ENCODE assay signal across 28 cellular contexts in the genomic region with DNA sequence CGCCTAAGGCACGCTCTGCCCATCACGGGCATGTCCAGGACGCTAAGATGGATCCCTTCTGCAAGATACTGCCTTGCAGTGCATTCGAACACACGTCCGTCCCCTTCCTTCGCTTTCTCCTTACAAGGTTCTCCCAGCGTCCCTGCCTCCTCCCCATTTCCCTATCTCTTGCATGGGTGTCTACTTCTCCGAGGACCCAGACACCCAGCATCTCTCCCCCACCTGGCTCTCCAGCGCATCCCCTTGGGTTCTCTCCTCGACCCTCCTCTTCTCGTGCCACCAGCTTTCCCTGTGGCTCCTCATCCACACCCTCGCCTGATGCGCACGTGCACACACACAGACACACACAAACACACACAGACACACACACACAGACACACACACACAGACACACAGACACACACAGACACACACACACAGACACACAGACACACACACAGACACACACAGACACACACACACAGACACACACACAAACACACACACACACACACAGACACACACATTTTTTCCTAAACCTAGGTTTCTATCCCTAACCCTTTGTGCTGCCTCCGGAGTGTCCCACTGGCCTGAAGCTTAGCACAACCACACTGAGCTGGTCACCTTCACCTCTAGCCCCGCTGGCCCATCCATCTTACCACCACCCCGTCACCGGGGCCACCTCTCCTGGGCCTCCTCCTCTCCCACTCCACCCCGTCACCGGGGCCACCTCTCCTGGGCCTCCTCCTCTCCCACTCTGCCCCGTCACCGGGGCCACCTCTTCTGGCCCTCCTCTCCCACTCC. TPM values are rescaled to one million over a fixed set of nuclear protein-coding genes. Genes with fewer than 3 reads are reported as not detected.
A peak's percentile ranks its signal among the peaks of the same experiment; 100 is the strongest.
DNase-seq lines count a peak whose midpoint lies in the region; ATAC-seq, FAIRE-seq and TF ChIP-seq lines count a peak whose summit lies in the region.
"Had no signal": no experiment of that assay in that cellular context is flagged by ENCODE, and none has a peak within 500 bp of the region (broad histone marks: within the 10 kb centered on the region; RNA-seq: fewer than 3 reads in every experiment).

No MANE protein-coding gene starts in this region.

- peaks cover 4% of the 10 kb centered on the region for H3K9me3 Mint-ChIP-seq in activated CD8-positive, alpha-beta memory T cell treated with anti-CD3 and anti-CD28 coated beads, Interleukin-2, amount 10 ng/mL, durations not matched to agents 7 days and 5 days (ENCODE audit: low read depth)
- H3K9me3 Mint-ChIP-seq: CD8-positive, alpha-beta T cell had no signal

- H3K4me1 Mint-ChIP-seq in activated CD8-positive, alpha-beta memory T cell treated with anti-CD3 and anti-CD28 coated beads, Interleukin-2, amount 10 ng/mL, durations not matched to agents 7 days and 5 days = no peaks in the 10 kb centered on the region

- POLR2A ChIA-PET in K562 (lab: Yijun Ruan, JAX) = interaction anchor here (1.6 kb wide), 1 partner anchor 12 kb away, joined by 4 read pairs; no protein-coding TSS in a partner anchor

- H3K27me3 Mint-ChIP-seq in activated CD8-positive, alpha-beta memory T cell treated with anti-CD3 and anti-CD28 coated beads, Interleukin-2, amount 10 ng/mL, durations not matched to agents 7 days and 5 days = no peaks in the 10 kb centered on the region

- no peak overlapping the region for H3K27ac ChIP-seq in DND-41 (ENCODE audit: low read length)
- H3K27ac ChIP-seq in K562 (ENCODE audit: extremely low read depth, low read depth, low read length) = no peak overlapping the region
- no peak overlapping the region for H3K27ac ChIP-seq in osteoblast (ENCODE audit: low read depth, low read length)
- H3K27ac ChIP-seq: KMS-11, SK-N-MC had no signal

- H3K36me3 ChIP-seq in DND-41 (ENCODE audit: insufficient read depth, low read length) (no peaks in the 10 kb centered on the region), K562 (ENCODE audit: control insufficient read depth, insufficient read depth, low read length) (no peaks in the 10 kb centered on the region), osteoblast (ENCODE audit: insufficient read depth, low read length) (no peaks in the 10 kb centered on the region)

- no peak overlapping the region for H3K4me3 ChIP-seq in DND-41 (ENCODE audit: low read depth in 1 of 2, low read length in 2 of 2)
- no peak overlapping the region for H3K4me3 ChIP-seq in K562
- no peak overlapping the region for H3K4me3 ChIP-seq in osteoblast (ENCODE audit: insufficient read depth, low read length)
- H3K4me3 ChIP-seq: SK-N-MC had no signal

- in situ Hi-C loops in K562 (cut with MboI) = no loop called here

- no peak for FAIRE-seq in K562 (lab: Jason Lieb, UNC)
- FAIRE-seq: GM19239, RCC 7860 had no signal

- intact Hi-C loops in K562 (cut with micrococcal nuclease) = no loop called here

- CTCF ChIA-PET in activated CD8-positive, alpha-beta memory T cell treated with anti-CD3 and anti-CD28 coated beads, Interleukin-2, amount 10 ng/mL, durations not matched to agents 7 days and 5 days (lab: Charles Lee) = interaction anchor here (3.0 kb wide), 1 partner anchor 16 kb away, joined by 12 read pairs; no protein-coding TSS in a partner anchor
- CTCF ChIA-PET in K562 (lab: Yijun Ruan, JAX; ENCODE audit: low intra/inter-chr PET ratio) = no interaction called here

- peak; percentile 45 for ATAC-seq in activated CD8-positive, alpha-beta memory T cell treated with anti-CD3 and anti-CD28 coated beads, Interleukin-2, amount 10 ng/mL, durations not matched to agents 7 days and 5 days
- ATAC-seq in DND-41 (ENCODE audit: insufficient read depth, low read depth) = 0 out of 3 replicates have a peak, but pooled peaks have one; percentile 33
- ATAC-seq in K562 = peak; percentile 51; the same call in 2 of the 3 replicates
- ATAC-seq in HG03280 (IDR thresholded peaks at IDR 0.05; ENCODE audit: unreplicated experiment) = no peak
- ATAC-seq in HG02870 (IDR thresholded peaks at IDR 0.05; ENCODE audit: unreplicated experiment) = no peak
- ATAC-seq: CD8-positive, alpha-beta T cell; HCT116 had no signal

- H3K9ac ChIP-seq in DND-41 (ENCODE audit: low read depth, low read length) = no peak overlapping the region
- no peak overlapping the region for H3K9ac ChIP-seq in K562 (ENCODE audit: insufficient read depth in 1 of 2, low read depth in 2 of 2, low read length in 2 of 2)
- H3K9ac ChIP-seq: KMS-11 had no signal

- no peak for DNase-seq in activated CD8-positive, alpha-beta memory T cell treated with anti-CD3 and anti-CD28 coated beads, Interleukin-2, amount 10 ng/mL, durations not matched to agents 7 days and 5 days
- no peak for DNase-seq in activated CD8-positive, alpha-beta memory T cell treated with anti-CD3 and anti-CD28 coated beads, Interleukin-2, amount 50 U/mL, for 48 hours
- DNase-seq in DND-41 (no peak), K562 (ENCODE audit: extremely low read depth in 1 of 4, low spot score in 3 of 4) (no peak), osteoblast (ENCODE audit: insufficient read length, low spot score, missing footprints) (peak; percentile 14), NCI-H446 treated with DMSO at 0.1 percent for 48 hours (lab: John Stamatoyannopoulos, UW) (no peak)
- DNase-seq: AML-193; C1 segment of cervical spinal cord; CD8-positive, alpha-beta T cell; GF-D8; GOT3; NCI-H1092 treated with DMSO at 0.1 percent for 48 hours; NCI-H1436 treated with DMSO at 0.1 percent for 48 hours; NCI-H1930; NCI-H2171; NCI-H345; NCI-H526 treated with DMSO at 0.1 percent for 48 hours; OCI-M1; SHP77 had no signal

- TF ChIP-seq CTCF in DND-41 (IDR thresholded peaks at IDR 0.05; ENCODE audit: borderline replicate concordance, extremely low read depth, low read length, poor library complexity, severe bottlenecking) (no peak), K562 (IDR thresholded peaks at IDR 0.05 in 2 of 3, conservative IDR thresholded peaks at IDR 0.05 in 1 of 3; ENCODE audit: insufficient read depth in 2 of 3, low read depth in 1 of 3, low read length in 3 of 3) (no peak), osteoblast (IDR thresholded peaks at IDR 0.05; ENCODE audit: extremely low read depth, low read depth, low read length) (no peak)

- WGBS in K562 (ENCODE audit: insufficient coverage, low coverage, missing lambda C conversion rate) = 9% methylated on average over 16 of the region's 24 CpGs

- H3K27ac Mint-ChIP-seq in activated CD8-positive, alpha-beta memory T cell treated with anti-CD3 and anti-CD28 coated beads, Interleukin-2, amount 10 ng/mL, durations not matched to agents 7 days and 5 days = no peak overlapping the region
- H3K27ac Mint-ChIP-seq: CD8-positive, alpha-beta T cell had no signal

- H3K79me2 ChIP-seq in DND-41 (ENCODE audit: insufficient read depth, low read length) (no peaks in the 10 kb centered on the region), K562 (ENCODE audit: control insufficient read depth, insufficient read depth, low read length) (no peaks in the 10 kb centered on the region), osteoblast (ENCODE audit: insufficient read depth, low read length) (no peaks in the 10 kb centered on the region)

- TF ChIP-seq EP300 in K562 (IDR thresholded peaks at IDR 0.05; ENCODE audit: low read length) = no peak

- TF ChIP-seq RAD21 in K562 (CRISPR knock-in tag; conservative IDR thresholded peaks at IDR 0.05 in 1 of 2, IDR thresholded peaks at IDR 0.05 in 1 of 2) = no peak

- no peak for TF ChIP-seq POLR2A in K562 (conservative IDR thresholded peaks at IDR 0.05)

- H4K20me1 ChIP-seq in DND-41 (ENCODE audit: insufficient read depth, low read length) (peaks cover 4% of the 10 kb centered on the region), K562 (replicated peaks; ENCODE audit: control insufficient read depth, insufficient read depth, low read length) (peaks cover 11% of the 10 kb centered on the region; the same call in 1 of the 2 replicates), osteoblast (ENCODE audit: insufficient read depth, low read length) (no peaks in the 10 kb centered on the region)

- H3K36me3 Mint-ChIP-seq in activated CD8-positive, alpha-beta memory T cell treated with anti-CD3 and anti-CD28 coated beads, Interleukin-2, amount 10 ng/mL, durations not matched to agents 7 days and 5 days = no peaks in the 10 kb centered on the region
- H3K36me3 Mint-ChIP-seq: CD8-positive, alpha-beta T cell had no signal

- BruUV-seq in K562 (replicated peaks; lab: Mats Ljungman, UMichigan) = no TSS peak

- H2AFZ ChIP-seq in DND-41 (ENCODE audit: low read depth, low read length) (no peak overlapping the region), K562 (ENCODE audit: low read depth, low read length) (no peak overlapping the region), osteoblast (ENCODE audit: low read length) (no peak overlapping the region)

- H3K9me1 ChIP-seq in K562 (ENCODE audit: control insufficient read depth, insufficient read depth, low read length) = no peaks in the 10 kb centered on the region

- H3K27me3 ChIP-seq in DND-41 (ENCODE audit: insufficient read depth, low read length, poor library complexity) = peaks cover 2% of the 10 kb centered on the region
- H3K27me3 ChIP-seq in K562 (ENCODE audit: control insufficient read depth in 2 of 2, insufficient read depth in 2 of 2, low read length in 2 of 2) = peaks cover 17 to 38% of the 10 kb centered on the region in 2 experiments; a peak in 3 of 5 replicates
- peaks cover 4% of the 10 kb centered on the region for H3K27me3 ChIP-seq in osteoblast (ENCODE audit: insufficient read depth, low read length)

- H3K4me1 ChIP-seq in DND-41 (ENCODE audit: insufficient read depth, low read length) (no peaks in the 10 kb centered on the region), K562 (replicated peaks in 1 of 2; ENCODE audit: control insufficient read depth in 2 of 2, insufficient read depth in 2 of 2, low read length in 2 of 2) (peaks cover 0 to 3% of the 10 kb centered on the region in 2 experiments; a peak in 1 of 5 replicates), osteoblast (ENCODE audit: insufficient read depth, low read length) (no peaks in the 10 kb centered on the region)

- H3K4me2 ChIP-seq in DND-41 (ENCODE audit: insufficient read depth, low read length) (no peak overlapping the region), K562 (ENCODE audit: insufficient read depth, low read length) (no peak overlapping the region), osteoblast (ENCODE audit: insufficient read depth, low read length) (no peak overlapping the region)
- H3K4me2 ChIP-seq: KMS-11 had no signal

- no peaks in the 10 kb centered on the region for H3K9me3 ChIP-seq in DND-41 (ENCODE audit: insufficient read depth, low read length, severe bottlenecking)
- H3K9me3 ChIP-seq in K562 (replicated peaks; ENCODE audit: control insufficient read depth, insufficient read depth, low read depth, low read length) = no peaks in the 10 kb centered on the region
- H3K9me3 ChIP-seq in osteoblast (ENCODE audit: low read depth, low read length) = no peaks in the 10 kb centered on the region

- H3K4me3 Mint-ChIP-seq in activated CD8-positive, alpha-beta memory T cell treated with anti-CD3 and anti-CD28 coated beads, Interleukin-2, amount 10 ng/mL, durations not matched to agents 7 days and 5 days = no peak overlapping the region
- H3K4me3 Mint-ChIP-seq: CD8-positive, alpha-beta T cell had no signal

RNA-seq across cellular contexts. Expression of gene ANKRD60, which starts 31.9 kb away (rescaled TPM):
- not detected for total RNA-seq in activated CD8-positive, alpha-beta memory T cell treated with anti-CD3 and anti-CD28 coated beads, Interleukin-2, amount 10 ng/mL, durations not matched to agents 7 days and 5 days
- not detected in 2 replicates for total RNA-seq in K562 (2011; cell fraction: chromatin; rRNA removed; ENCODE audit: low replicate concordance)
- not detected in 2 replicates for total RNA-seq in K562 (2011; cell fraction: nucleolus; rRNA removed)
- total RNA-seq in K562 (2011; cell fraction: nucleoplasm; rRNA removed) = not detected in 2 replicates
- total RNA-seq in K562 (2014; rRNA removed) (not detected in 2 replicates), K562 (2014; rRNA removed; fragmentation: Illumina TruSeq; extraction: Trizol) (not detected in 2 replicates), K562 (2015; rRNA removed; fragmentation: Illumina TruSeq; extraction: Trizol) (not detected in 2 replicates), K562 (2021) (not detected in 2 replicates), osteoblast (not detected in 2 replicates)
- polyA plus RNA-seq in K562 (2011; rRNA removed) (not detected in 2 replicates), K562 (2014; fragmentation: Illumina TruSeq; extraction: Trizol) (not detected in 2 replicates), K562 (2014; fragmentation: Nextera tagmentation; extraction: Ambion mirVana) (not detected), K562 (2014; rRNA removed) (not detected in 2 replicates)
- polyA plus RNA-seq in K562 (2011; cell fraction: cytosol; rRNA removed) = not detected in 2 replicates
- polyA plus RNA-seq in K562 (2011; cell fraction: nucleus; rRNA removed) = not detected in 2 replicates
- polyA plus RNA-seq in K562 (2012) = not detected in 2 replicates
- not detected in 2 replicates for polyA minus RNA-seq in K562 (2011; rRNA and poly(A)+ RNA removed)
- not detected in 2 replicates for polyA minus RNA-seq in K562 (2011; cell fraction: cytosol; rRNA and poly(A)+ RNA removed)
- polyA minus RNA-seq in K562 (2011; cell fraction: nucleus; rRNA and poly(A)+ RNA removed) = not detected in 2 replicates
- total RNA-seq: A172; CD8-positive, alpha-beta T cell had no signal
- polyA plus RNA-seq: AG04450 had no signal

Comparison
In these comparisons a context has a peak if more than half of its experiments do, and no peak if none do; other contexts are left out.
1. ATAC-seq: peak in activated CD8-positive, alpha-beta memory T cell treated with anti-CD3 and anti-CD28 coated beads, Interleukin-2, amount 10 ng/mL, durations not matched to agents 7 days and 5 days (single experiment), DND-41 (single experiment) and K562 (single experiment); none in HG03280 (single experiment) and HG02870 (single experiment).